Comparison of ENCODE assay signal across 13 cellular contexts in the genomic region with DNA sequence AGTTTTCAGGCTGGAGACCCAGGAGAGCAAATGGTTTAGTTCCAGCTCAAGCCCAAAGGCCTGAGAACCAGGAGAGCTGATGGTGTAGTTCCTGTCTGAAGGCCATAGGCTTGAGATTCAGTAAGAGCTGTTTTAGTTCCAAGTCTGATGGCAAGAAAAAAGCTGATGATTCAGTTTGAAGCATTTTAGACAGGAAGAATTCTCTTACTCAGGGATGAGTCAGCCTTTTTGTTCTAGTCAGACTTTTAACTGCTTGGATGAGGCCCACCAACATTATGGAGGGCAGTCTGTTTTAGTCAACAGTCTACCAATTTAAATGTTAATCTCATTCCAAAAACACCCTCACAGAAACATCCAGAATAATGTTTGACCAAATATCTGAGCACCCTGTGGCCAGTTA. TPM values are rescaled to one million over a fixed set of nuclear protein-coding genes. Genes with fewer than 3 reads are reported as not detected.
A peak's percentile ranks its signal among the peaks of the same experiment; 100 is the strongest.
DNase-seq lines count a peak whose midpoint lies in the region; ATAC-seq and TF ChIP-seq lines count a peak whose summit lies in the region.
"Had no signal": no experiment of that assay in that cellular context is flagged by ENCODE, and none has a peak within 500 bp of the region (broad histone marks: within the 10 kb centered on the region; RNA-seq: fewer than 3 reads in every experiment).

No MANE protein-coding gene starts in this region.

- no peak overlapping the region for H3K27ac ChIP-seq in mesendoderm (ENCODE audit: low read depth, low read length)
- H3K27ac ChIP-seq: 22Rv1 had no signal

- H3K4me1 ChIP-seq in mesendoderm (ENCODE audit: control insufficient read depth, low read depth, low read length) = no peaks in the 10 kb centered on the region

- no peak overlapping the region for H2AK5ac ChIP-seq in mesendoderm (ENCODE audit: low read length)

- TF ChIP-seq CTCF in astrocyte of the spinal cord (IDR thresholded peaks at IDR 0.05; ENCODE audit: low read depth, low read length) = no peak

- no peak overlapping the region for H3K18ac ChIP-seq in mesendoderm (ENCODE audit: low read length)

- H4K5ac ChIP-seq in mesendoderm (ENCODE audit: low read length) = no peak overlapping the region

- no peak overlapping the region for H3K4me2 ChIP-seq in mesendoderm (ENCODE audit: low read length)

- no peak overlapping the region for H4K8ac ChIP-seq in mesendoderm (ENCODE audit: low read depth, low read length)

- H3K79me2 ChIP-seq in mesendoderm (ENCODE audit: control insufficient read depth, insufficient read depth, low read length) = peaks cover 6% of the 10 kb centered on the region

- H3K9ac ChIP-seq in mesendoderm (ENCODE audit: low read length) = no peak overlapping the region

- no peak overlapping the region for H3K4ac ChIP-seq in mesendoderm (ENCODE audit: low read depth, low read length)

- no peak overlapping the region for H2BK5ac ChIP-seq in mesendoderm (ENCODE audit: low read length)

- H2BK15ac ChIP-seq in mesendoderm (replicated peaks; ENCODE audit: low read depth) = no peak overlapping the region

- H3K79me1 ChIP-seq in mesendoderm (ENCODE audit: low read length) = peaks cover 2% of the 10 kb centered on the region

- no peak overlapping the region for H3K23ac ChIP-seq in mesendoderm (ENCODE audit: low read length)

- peak; percentile 50 for DNase-seq in DMS53 (lab: John Stamatoyannopoulos, UW)
- no peak for DNase-seq in DMS53 treated with DMSO at 0.1 percent for 48 hours (lab: John Stamatoyannopoulos, UW; ENCODE audit: unreplicated experiment)
- peak; percentile 85 for DNase-seq in LHCN-M2 (ENCODE audit: low read depth)
- peak; percentile 89 for DNase-seq in astrocyte of the spinal cord (ENCODE audit: low read depth, low spot score)
- DNase-seq in mesendoderm = peak; percentile 9
- DNase-seq in GM19240 (ENCODE audit: insufficient read length, low spot score) = no peak
- no peak for DNase-seq in SK-N-DZ (ENCODE audit: low spot score)
- DNase-seq: head of caudate nucleus; Karpas-422; stimulated activated CD8-positive, alpha-beta memory T cell treated with anti-CD3 and anti-CD28 coated beads, Interleukin-4, amount 100 ng/mL, for 48 hours had no signal

- no peak overlapping the region for H3K4me3 ChIP-seq in astrocyte of the spinal cord (ENCODE audit: low read depth, low read length)
- H3K4me3 ChIP-seq in mesendoderm (ENCODE audit: low read length) = no peak overlapping the region

- H3K27me3 ChIP-seq in mesendoderm (ENCODE audit: insufficient read depth, low read length, poor library complexity) = no peaks in the 10 kb centered on the region

- H3K36me3 ChIP-seq in mesendoderm (ENCODE audit: control insufficient read depth, insufficient read depth, low read length) = peaks cover 2% of the 10 kb centered on the region

- ATAC-seq in HG02623 (IDR thresholded peaks at IDR 0.05; ENCODE audit: unreplicated experiment) = no peak

- no peak overlapping the region for H3K56ac ChIP-seq in mesendoderm (ENCODE audit: low read length)

- no peak overlapping the region for H2BK120ac ChIP-seq in mesendoderm (ENCODE audit: low read depth, low read length)

- in situ Hi-C loops in astrocyte of the spinal cord (cut with HindIII; ENCODE audit: low sequenced_read_pairs) = no loop called here

RNA-seq across cellular contexts. Expression of gene ZSCAN26, which starts 2.5 kb away (rescaled TPM):
- 11.3 and 12.7 TPM in 2 replicates for total RNA-seq in LHCN-M2 (2014; rRNA removed)
- 4.9 TPM for polyA plus RNA-seq in LHCN-M2 (2012)
- 8.0 TPM for polyA plus RNA-seq in mesendoderm (2013, experiment 1 of 2)
- polyA plus RNA-seq in mesendoderm (2013, experiment 2 of 2) = 8.4 TPM
- 20.4 and 22.8 TPM in 2 replicates for polyA plus RNA-seq in SK-N-DZ (2014; cell fraction: cytosol; rRNA removed)
- polyA plus RNA-seq in SK-N-DZ (2014; cell fraction: nucleus; rRNA removed) = 26.2 and 46.7 TPM in 2 replicates

RNA-seq across cellular contexts. Expression of gene NKAPL, which starts 10.4 kb away (rescaled TPM):
- not detected in 2 replicates for total RNA-seq in LHCN-M2 (2014; rRNA removed)
- polyA plus RNA-seq in LHCN-M2 (2012) = not detected
- 0.17 TPM for polyA plus RNA-seq in mesendoderm (2013, experiment 1 of 2)
- 0.07 TPM for polyA plus RNA-seq in mesendoderm (2013, experiment 2 of 2)
- not detected in 2 replicates for polyA plus RNA-seq in SK-N-DZ (2014; cell fraction: cytosol; rRNA removed)
- not detected in 2 replicates for polyA plus RNA-seq in SK-N-DZ (2014; cell fraction: nucleus; rRNA removed)
- total RNA-seq: SK-MEL-5 had no signal

RNA-seq across cellular contexts. Expression of gene PGBD1, which starts 11.9 kb away (rescaled TPM):
- 11.9 and 12.0 TPM in 2 replicates for total RNA-seq in LHCN-M2 (2014; rRNA removed)
- polyA plus RNA-seq in LHCN-M2 (2012) = 4.2 TPM
- 5.4 TPM for polyA plus RNA-seq in mesendoderm (2013, experiment 1 of 2)
- polyA plus RNA-seq in mesendoderm (2013, experiment 2 of 2) = 5.6 TPM
- polyA plus RNA-seq in SK-N-DZ (2014; cell fraction: cytosol; rRNA removed) = 9.2 and 11.0 TPM in 2 replicates
- polyA plus RNA-seq in SK-N-DZ (2014; cell fraction: nucleus; rRNA removed) = 14.2 and 15.5 TPM in 2 replicates

RNA-seq across cellular contexts. Expression of gene ZKSCAN4, which starts 17.4 kb away (rescaled TPM):
- 4.1 and 4.4 TPM in 2 replicates for total RNA-seq in LHCN-M2 (2014; rRNA removed)
- polyA plus RNA-seq in LHCN-M2 (2012) = 2.5 TPM
- 3.1 TPM for polyA plus RNA-seq in mesendoderm (2013, experiment 1 of 2)
- 3.3 TPM for polyA plus RNA-seq in mesendoderm (2013, experiment 2 of 2)
- 3.8 and 4.1 TPM in 2 replicates for polyA plus RNA-seq in SK-N-DZ (2014; cell fraction: cytosol; rRNA removed)
- polyA plus RNA-seq in SK-N-DZ (2014; cell fraction: nucleus; rRNA removed) = 3.3 and 4.7 TPM in 2 replicates

RNA-seq across cellular contexts. Expression of gene ZSCAN9, which starts 44.4 kb away (rescaled TPM):
- 10.3 and 15.5 TPM in 2 replicates for total RNA-seq in LHCN-M2 (2014; rRNA removed)
- polyA plus RNA-seq in LHCN-M2 (2012) = 8.1 TPM
- 9.2 TPM for polyA plus RNA-seq in mesendoderm (2013, experiment 1 of 2)
- polyA plus RNA-seq in mesendoderm (2013, experiment 2 of 2) = 8.6 TPM
- 36.5 and 38.6 TPM in 2 replicates for polyA plus RNA-seq in SK-N-DZ (2014; cell fraction: cytosol; rRNA removed)
- 31.8 and 67.5 TPM in 2 replicates for polyA plus RNA-seq in SK-N-DZ (2014; cell fraction: nucleus; rRNA removed)

Comparison
In these comparisons a context has a peak if more than half of its experiments do, and no peak if none do; other contexts are left out.
1. DNase-seq: peak in DMS53 (single experiment), LHCN-M2 (single experiment), astrocyte of the spinal cord (single experiment) and mesendoderm (single experiment); none in DMS53 treated with DMSO at 0.1 percent for 48 hours (single experiment), GM19240 (single experiment) and SK-N-DZ (single experiment).